ENCODE assay signal across 1 cellular context in the genomic region with DNA sequence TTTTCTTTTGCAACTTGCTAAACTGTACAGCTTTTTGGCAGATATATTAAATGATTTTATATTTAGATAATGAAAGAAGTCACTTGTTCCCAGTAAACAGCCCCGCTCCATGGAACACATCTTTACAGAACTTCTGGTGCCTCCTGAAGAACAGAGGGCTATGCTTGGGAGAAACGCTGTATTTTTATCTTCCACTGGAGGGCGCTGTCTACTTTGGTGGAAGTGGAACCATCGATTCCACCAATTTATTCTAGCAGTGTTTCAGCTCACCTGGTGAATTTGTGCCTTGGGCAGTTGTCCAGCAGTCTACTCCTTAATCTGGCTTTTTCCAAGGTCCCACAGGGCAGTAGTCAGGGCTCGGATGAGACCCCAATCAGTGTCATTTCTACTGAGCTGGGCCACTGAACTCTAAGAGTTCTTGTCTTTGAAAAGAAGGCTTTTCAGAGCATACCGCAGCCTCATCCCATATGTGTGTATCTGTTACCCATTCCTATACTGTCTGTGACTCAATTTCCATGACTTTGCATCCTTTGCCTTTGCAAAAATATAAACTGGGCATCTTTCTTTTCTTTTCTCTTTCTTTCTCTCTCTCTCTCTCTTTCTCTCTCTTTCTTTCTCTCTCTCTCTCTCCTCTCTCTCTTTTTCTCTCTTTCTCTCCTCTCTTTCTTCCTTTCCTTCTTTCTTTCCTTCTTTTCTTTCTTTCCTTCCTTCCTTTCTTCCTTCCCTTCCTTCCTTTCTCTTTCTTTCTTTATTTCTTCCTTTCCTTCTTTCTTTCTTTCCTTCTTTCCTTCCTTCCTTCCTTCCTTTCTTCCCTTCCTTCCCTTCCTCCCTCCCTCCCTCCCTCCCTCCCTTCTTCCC.
TF ChIP-seq lines count a peak whose summit lies in the region.

No MANE protein-coding gene starts in this region.

TF ChIP-seq in K562, 482 proteins besides CTCF, POLR2A, EP300 and RAD21 (continued from another document):
- TF ChIP-seq, protein P1, sequence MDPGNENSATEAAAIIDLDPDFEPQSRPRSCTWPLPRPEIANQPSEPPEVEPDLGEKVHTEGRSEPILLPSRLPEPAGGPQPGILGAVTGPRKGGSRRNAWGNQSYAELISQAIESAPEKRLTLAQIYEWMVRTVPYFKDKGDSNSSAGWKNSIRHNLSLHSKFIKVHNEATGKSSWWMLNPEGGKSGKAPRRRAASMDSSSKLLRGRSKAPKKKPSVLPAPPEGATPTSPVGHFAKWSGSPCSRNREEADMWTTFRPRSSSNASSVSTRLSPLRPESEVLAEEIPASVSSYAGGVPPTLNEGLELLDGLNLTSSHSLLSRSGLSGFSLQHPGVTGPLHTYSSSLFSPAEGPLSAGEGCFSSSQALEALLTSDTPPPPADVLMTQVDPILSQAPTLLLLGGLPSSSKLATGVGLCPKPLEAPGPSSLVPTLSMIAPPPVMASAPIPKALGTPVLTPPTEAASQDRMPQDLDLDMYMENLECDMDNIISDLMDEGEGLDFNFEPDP (CRISPR knock-in tag; IDR thresholded peaks at IDR 0.05): no peak
- TF ChIP-seq ZZZ3 (IDR thresholded peaks at IDR 0.05): no peak
- TF ChIP-seq, protein P2, sequence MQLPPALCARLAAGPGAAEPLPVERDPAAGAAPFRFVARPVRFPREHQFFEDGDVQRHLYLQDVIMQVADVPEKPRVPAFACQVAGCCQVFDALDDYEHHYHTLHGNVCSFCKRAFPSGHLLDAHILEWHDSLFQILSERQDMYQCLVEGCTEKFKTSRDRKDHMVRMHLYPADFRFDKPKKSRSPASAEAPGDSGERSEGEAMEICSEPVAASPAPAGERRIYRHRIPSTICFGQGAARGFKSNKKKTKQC (CRISPR knock-in tag; IDR thresholded peaks at IDR 0.05): no peak
- no peak for TF ChIP-seq SRSF1 (IDR thresholded peaks at IDR 0.05; ENCODE audit: low read depth, low read length)
- TF ChIP-seq ZFPM2 (CRISPR knock-in tag; IDR thresholded peaks at IDR 0.05): no peak
- TF ChIP-seq ZNF239 (CRISPR knock-in tag; IDR thresholded peaks at IDR 0.05): no peak
- TF ChIP-seq FOXK1 (CRISPR knock-in tag; IDR thresholded peaks at IDR 0.05; ENCODE audit: borderline replicate concordance): no peak
- no peak for TF ChIP-seq IFI16 (CRISPR knock-in tag; IDR thresholded peaks at IDR 0.05)
- TF ChIP-seq CBFB (CRISPR knock-in tag; IDR thresholded peaks at IDR 0.05): no peak
- TF ChIP-seq, protein P3, sequence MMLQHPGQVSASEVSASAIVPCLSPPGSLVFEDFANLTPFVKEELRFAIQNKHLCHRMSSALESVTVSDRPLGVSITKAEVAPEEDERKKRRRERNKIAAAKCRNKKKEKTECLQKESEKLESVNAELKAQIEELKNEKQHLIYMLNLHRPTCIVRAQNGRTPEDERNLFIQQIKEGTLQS (IDR thresholded peaks at IDR 0.05): no peak
- TF ChIP-seq, protein P3 (CRISPR knock-in tag; conservative IDR thresholded peaks at IDR 0.05): no peak
- 0 out of 2 replicates have a peak, but pooled peaks have one; percentile 15 for TF ChIP-seq MAFG (tag; conservative IDR thresholded peaks at IDR 0.05)
- TF ChIP-seq NELFE (IDR thresholded peaks at IDR 0.05; ENCODE audit: insufficient read depth, insufficient read length): no peak
- TF ChIP-seq, protein P4, sequence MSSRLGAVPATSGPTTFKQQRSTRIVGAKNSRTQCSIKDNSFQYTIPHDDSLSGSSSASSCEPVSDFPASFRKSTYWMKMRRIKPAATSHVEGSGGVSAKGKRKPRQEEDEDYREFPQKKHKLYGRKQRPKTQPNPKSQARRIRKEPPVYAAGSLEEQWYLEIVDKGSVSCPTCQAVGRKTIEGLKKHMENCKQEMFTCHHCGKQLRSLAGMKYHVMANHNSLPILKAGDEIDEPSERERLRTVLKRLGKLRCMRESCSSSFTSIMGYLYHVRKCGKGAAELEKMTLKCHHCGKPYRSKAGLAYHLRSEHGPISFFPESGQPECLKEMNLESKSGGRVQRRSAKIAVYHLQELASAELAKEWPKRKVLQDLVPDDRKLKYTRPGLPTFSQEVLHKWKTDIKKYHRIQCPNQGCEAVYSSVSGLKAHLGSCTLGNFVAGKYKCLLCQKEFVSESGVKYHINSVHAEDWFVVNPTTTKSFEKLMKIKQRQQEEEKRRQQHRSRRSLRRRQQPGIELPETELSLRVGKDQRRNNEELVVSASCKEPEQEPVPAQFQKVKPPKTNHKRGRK (tag; IDR thresholded peaks at IDR 0.05): peak; percentile 99
- TF ChIP-seq, protein P5, sequence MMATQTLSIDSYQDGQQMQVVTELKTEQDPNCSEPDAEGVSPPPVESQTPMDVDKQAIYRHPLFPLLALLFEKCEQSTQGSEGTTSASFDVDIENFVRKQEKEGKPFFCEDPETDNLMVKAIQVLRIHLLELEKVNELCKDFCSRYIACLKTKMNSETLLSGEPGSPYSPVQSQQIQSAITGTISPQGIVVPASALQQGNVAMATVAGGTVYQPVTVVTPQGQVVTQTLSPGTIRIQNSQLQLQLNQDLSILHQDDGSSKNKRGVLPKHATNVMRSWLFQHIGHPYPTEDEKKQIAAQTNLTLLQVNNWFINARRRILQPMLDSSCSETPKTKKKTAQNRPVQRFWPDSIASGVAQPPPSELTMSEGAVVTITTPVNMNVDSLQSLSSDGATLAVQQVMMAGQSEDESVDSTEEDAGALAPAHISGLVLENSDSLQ (IDR thresholded peaks at IDR 0.05): no peak
- TF ChIP-seq, protein P6, sequence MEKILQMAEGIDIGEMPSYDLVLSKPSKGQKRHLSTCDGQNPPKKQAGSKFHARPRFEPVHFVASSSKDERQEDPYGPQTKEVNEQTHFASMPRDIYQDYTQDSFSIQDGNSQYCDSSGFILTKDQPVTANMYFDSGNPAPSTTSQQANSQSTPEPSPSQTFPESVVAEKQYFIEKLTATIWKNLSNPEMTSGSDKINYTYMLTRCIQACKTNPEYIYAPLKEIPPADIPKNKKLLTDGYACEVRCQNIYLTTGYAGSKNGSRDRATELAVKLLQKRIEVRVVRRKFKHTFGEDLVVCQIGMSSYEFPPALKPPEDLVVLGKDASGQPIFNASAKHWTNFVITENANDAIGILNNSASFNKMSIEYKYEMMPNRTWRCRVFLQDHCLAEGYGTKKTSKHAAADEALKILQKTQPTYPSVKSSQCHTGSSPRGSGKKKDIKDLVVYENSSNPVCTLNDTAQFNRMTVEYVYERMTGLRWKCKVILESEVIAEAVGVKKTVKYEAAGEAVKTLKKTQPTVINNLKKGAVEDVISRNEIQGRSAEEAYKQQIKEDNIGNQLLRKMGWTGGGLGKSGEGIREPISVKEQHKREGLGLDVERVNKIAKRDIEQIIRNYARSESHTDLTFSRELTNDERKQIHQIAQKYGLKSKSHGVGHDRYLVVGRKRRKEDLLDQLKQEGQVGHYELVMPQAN (IDR thresholded peaks at IDR 0.05; ENCODE audit: borderline replicate concordance): no peak
- no peak for TF ChIP-seq MCM3 (IDR thresholded peaks at IDR 0.05)
- TF ChIP-seq ZNF124 (CRISPR knock-in tag; IDR thresholded peaks at IDR 0.05): no peak
- TF ChIP-seq LEF1 (IDR thresholded peaks at IDR 0.05): no peak
- no peak for TF ChIP-seq EZH2 (IDR thresholded peaks at IDR 0.05; ENCODE audit: borderline replicate concordance, low read depth, low read length)
- TF ChIP-seq GTF2A2 (tag; IDR thresholded peaks at IDR 0.05): no peak
- no peak for TF ChIP-seq ILK (tag; IDR thresholded peaks at IDR 0.05; ENCODE audit: borderline replicate concordance, low read depth)
- TF ChIP-seq ZNF384 (IDR thresholded peaks at IDR 0.05; ENCODE audit: low read depth, low read length): no peak
- TF ChIP-seq MTA1 (IDR thresholded peaks at IDR 0.05; ENCODE audit: borderline replicate concordance): 0 out of 2 replicates have a peak, but pooled peaks have one; percentile 40
- TF ChIP-seq SIN3B (IDR thresholded peaks at IDR 0.05; ENCODE audit: low read depth): no peak
- TF ChIP-seq, protein P7, sequence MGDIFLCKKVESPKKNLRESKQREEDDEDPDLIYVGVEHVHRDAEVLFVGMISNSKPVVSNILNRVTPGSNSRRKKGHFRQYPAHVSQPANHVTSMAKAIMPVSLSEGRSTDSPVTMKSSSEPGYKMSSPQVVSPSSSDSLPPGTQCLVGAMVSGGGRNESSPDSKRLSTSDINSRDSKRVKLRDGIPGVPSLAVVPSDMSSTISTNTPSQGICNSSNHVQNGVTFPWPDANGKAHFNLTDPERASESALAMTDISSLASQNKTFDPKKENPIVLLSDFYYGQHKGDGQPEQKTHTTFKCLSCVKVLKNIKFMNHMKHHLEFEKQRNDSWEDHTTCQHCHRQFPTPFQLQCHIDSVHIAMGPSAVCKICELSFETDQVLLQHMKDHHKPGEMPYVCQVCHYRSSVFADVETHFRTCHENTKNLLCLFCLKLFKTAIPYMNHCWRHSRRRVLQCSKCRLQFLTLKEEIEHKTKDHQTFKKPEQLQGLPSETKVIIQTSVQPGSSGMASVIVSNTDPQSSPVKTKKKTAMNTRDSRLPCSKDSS (IDR thresholded peaks at IDR 0.05; ENCODE audit: low read depth, partially characterized antibody): peak; percentile 19
- TF ChIP-seq CHD2 (IDR thresholded peaks at IDR 0.05; ENCODE audit: low read depth, low read length): no peak
- TF ChIP-seq XRCC4 (IDR thresholded peaks at IDR 0.05; ENCODE audit: extremely low read depth, insufficient read depth, insufficient read length): no peak
- TF ChIP-seq, protein P8, sequence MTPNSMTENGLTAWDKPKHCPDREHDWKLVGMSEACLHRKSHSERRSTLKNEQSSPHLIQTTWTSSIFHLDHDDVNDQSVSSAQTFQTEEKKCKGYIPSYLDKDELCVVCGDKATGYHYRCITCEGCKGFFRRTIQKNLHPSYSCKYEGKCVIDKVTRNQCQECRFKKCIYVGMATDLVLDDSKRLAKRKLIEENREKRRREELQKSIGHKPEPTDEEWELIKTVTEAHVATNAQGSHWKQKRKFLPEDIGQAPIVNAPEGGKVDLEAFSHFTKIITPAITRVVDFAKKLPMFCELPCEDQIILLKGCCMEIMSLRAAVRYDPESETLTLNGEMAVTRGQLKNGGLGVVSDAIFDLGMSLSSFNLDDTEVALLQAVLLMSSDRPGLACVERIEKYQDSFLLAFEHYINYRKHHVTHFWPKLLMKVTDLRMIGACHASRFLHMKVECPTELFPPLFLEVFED (CRISPR knock-in tag; conservative IDR thresholded peaks at IDR 0.05): 0 out of 2 replicates have a peak, but pooled peaks have one; percentile 61
- no peak for TF ChIP-seq ZNF507 (tag; conservative IDR thresholded peaks at IDR 0.05)
- no peak for TF ChIP-seq DDX20 (tag; IDR thresholded peaks at IDR 0.05; ENCODE audit: low read depth)
- no peak for TF ChIP-seq ETV6 (IDR thresholded peaks at IDR 0.05; ENCODE audit: borderline replicate concordance in 1 of 2, low read depth in 2 of 2, low read length in 1 of 2)
- no peak for TF ChIP-seq ETV6 (CRISPR knock-in tag; IDR thresholded peaks at IDR 0.05; ENCODE audit: borderline replicate concordance)
- TF ChIP-seq ARHGAP35 (IDR thresholded peaks at IDR 0.05; ENCODE audit: partially characterized antibody): peak; percentile 40
- no peak for TF ChIP-seq NRF1 (conservative IDR thresholded peaks at IDR 0.05 in 1 of 2, IDR thresholded peaks at IDR 0.05 in 1 of 2)
- TF ChIP-seq, protein P9, sequence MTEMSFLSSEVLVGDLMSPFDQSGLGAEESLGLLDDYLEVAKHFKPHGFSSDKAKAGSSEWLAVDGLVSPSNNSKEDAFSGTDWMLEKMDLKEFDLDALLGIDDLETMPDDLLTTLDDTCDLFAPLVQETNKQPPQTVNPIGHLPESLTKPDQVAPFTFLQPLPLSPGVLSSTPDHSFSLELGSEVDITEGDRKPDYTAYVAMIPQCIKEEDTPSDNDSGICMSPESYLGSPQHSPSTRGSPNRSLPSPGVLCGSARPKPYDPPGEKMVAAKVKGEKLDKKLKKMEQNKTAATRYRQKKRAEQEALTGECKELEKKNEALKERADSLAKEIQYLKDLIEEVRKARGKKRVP (CRISPR knock-in tag; IDR thresholded peaks at IDR 0.05): no peak
- TF ChIP-seq, protein P10, sequence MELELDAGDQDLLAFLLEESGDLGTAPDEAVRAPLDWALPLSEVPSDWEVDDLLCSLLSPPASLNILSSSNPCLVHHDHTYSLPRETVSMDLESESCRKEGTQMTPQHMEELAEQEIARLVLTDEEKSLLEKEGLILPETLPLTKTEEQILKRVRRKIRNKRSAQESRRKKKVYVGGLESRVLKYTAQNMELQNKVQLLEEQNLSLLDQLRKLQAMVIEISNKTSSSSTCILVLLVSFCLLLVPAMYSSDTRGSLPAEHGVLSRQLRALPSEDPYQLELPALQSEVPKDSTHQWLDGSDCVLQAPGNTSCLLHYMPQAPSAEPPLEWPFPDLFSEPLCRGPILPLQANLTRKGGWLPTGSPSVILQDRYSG (tag; conservative IDR thresholded peaks at IDR 0.05; ENCODE audit: low read depth): no peak
- TF ChIP-seq PCBP2 (IDR thresholded peaks at IDR 0.05; ENCODE audit: low read depth, low read length, poor library complexity, severe bottlenecking): no peak
- no peak for TF ChIP-seq ZNF354B (CRISPR knock-in tag; IDR thresholded peaks at IDR 0.05)
- TF ChIP-seq, protein P11, sequence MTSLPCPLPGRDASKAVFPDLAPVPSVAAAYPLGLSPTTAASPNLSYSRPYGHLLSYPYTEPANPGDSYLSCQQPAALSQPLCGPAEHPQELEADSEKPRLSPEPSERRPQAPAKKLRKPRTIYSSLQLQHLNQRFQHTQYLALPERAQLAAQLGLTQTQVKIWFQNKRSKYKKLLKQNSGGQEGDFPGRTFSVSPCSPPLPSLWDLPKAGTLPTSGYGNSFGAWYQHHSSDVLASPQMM (CRISPR knock-in tag; IDR thresholded peaks at IDR 0.05): no peak
- no peak for TF ChIP-seq NCOA1 (IDR thresholded peaks at IDR 0.05; ENCODE audit: low read depth)
TF ChIP-seq in K562: peak in this region for 11.
